Comparison of ENCODE assay signal across 9 cellular contexts in the genomic region with DNA sequence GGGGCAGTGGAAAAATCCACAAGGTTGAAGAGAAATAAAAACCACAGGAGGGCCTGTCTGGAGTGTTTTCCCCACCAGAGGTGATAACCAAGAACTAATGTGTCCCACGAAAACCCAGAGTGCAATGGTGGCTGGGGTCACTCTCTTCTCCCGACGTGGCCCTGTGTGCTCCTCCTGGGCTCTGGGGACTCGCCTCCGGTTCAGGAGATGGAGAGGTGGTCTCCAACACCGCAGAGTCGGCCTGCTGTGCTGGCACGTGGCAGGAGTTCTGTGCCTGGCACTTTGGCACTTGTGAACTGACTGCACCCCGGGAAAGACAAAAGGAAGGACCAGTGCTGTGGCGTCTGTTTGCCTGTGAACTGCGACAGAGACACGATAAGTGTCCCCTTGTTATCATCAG.
"Had no signal": no experiment of that assay in that cellular context is flagged by ENCODE, and none has a peak within 500 bp of the region (broad histone marks: within the 10 kb centered on the region; RNA-seq: fewer than 3 reads in every experiment).

No MANE protein-coding gene starts in this region.

- H3K4me3 ChIP-seq: GM23248, K562 had no signal

- H3K9ac ChIP-seq: GM23248 had no signal

- FAIRE-seq: H54, HTR-8/SVneo had no signal

- DNase-seq: GM23248, GOT3, H9, HCEC 1CT, KG1 had no signal

- H2AFZ ChIP-seq: GM23248 had no signal

- H3K27ac ChIP-seq: GM23248, HL-60 had no signal

- H3K4me3 Mint-ChIP-seq: H9 had no signal

- H3K27ac Mint-ChIP-seq: H9 had no signal
